ENCODE assay signal across 1 cellular context in the genomic region with DNA sequence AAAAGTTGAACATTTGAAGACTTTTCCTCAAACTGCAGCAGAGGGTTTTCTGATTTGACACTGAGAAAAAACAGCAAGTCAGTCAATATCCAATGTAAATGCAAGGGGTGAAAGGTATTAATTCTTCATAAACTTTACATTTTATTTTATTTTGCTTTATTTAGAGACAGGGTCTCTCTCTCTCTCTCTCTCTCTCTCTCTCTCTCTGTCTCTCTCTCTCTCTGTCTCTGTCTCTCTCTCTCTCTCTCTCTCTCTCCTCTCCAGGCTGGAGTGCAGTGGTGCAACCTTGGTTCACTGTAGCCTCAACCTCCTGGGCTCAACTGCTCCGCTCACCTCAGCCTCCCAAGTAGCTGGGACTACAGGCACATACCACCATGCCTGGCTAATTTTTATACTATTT.
A peak's percentile ranks its signal among the peaks of the same experiment; 100 is the strongest.
TF ChIP-seq lines count a peak whose summit lies in the region.
"Not testable (repeated sequence)": the region's sequence is repeated elsewhere in the genome, so short reads cannot be mapped to it uniquely, and the experiment has no call there.

No MANE protein-coding gene starts in this region.

- not testable (repeated sequence) for H3K4me1 ChIP-seq in HEK293 (ENCODE audit: control insufficient read depth, insufficient read depth, low read length)

- H3K36me3 ChIP-seq in HEK293 (ENCODE audit: control insufficient read depth in 2 of 2, insufficient read depth in 1 of 2, low read length in 2 of 2) = not testable (repeated sequence)

- POLR2A ChIA-PET in HEK293 (lab: Yijun Ruan, JAX) = interaction anchor here (0.6 kb wide), 1 partner anchor 25 kb away, joined by 3 read pairs; no protein-coding TSS in a partner anchor

- CTCF ChIA-PET in HEK293 (lab: Yijun Ruan, JAX) = interaction anchor here (0.7 kb wide), 1 partner anchor 25 kb away, joined by 3 read pairs; no protein-coding TSS in a partner anchor

- not testable (repeated sequence) for H3K27ac ChIP-seq in HEK293 (ENCODE audit: extremely low read depth, low read depth, low read length)

- not testable (repeated sequence) for H3K9me3 ChIP-seq in HEK293 (ENCODE audit: control insufficient read depth, insufficient read depth, low read depth, low read length)

- H3K4me3 ChIP-seq in HEK293 (ENCODE audit: low read depth, low read length) = not testable (repeated sequence)

- not testable (repeated sequence) for TF ChIP-seq CTCF in HEK293 (tag by site-specific recombination; IDR thresholded peaks at IDR 0.05)

TF ChIP-seq in HEK293, 187 proteins besides CTCF, POLR2A, EP300 and RAD21:
- peak; percentile 93 for TF ChIP-seq ZNF596 (tag by site-specific recombination; IDR thresholded peaks at IDR 0.05)
TF ChIP-seq in HEK293: peak in this region for 1; not testable (repeated sequence) for 186.
